14 cellular contexts compared by ENCODE assay signal in genomic region chr5:41418220-41419031, GRCh38.
DNase-seq lines count a peak whose midpoint lies in the region; ATAC-seq and TF ChIP-seq lines count a peak whose summit lies in the region.
"Had no signal": no experiment of that assay in that cellular context is flagged by ENCODE, and none has a peak within 500 bp of the region (broad histone marks: within the 10 kb centered on the region; RNA-seq: fewer than 3 reads in every experiment).

No MANE protein-coding gene starts in this region.

- no peaks in the 10 kb centered on the region for H3K27me3 ChIP-seq in smooth muscle cell (ENCODE audit: low read depth)
- H3K27me3 ChIP-seq: esophagus muscularis mucosa had no signal

- 77% methylated on average over 2 of the region's 2 CpGs for WGBS in smooth muscle cell (ENCODE audit: low lambda C conversion rate)

- no peak for TF ChIP-seq CTCF in smooth muscle cell (IDR thresholded peaks at IDR 0.05; ENCODE audit: borderline replicate concordance, insufficient read depth, poor library complexity, severe bottlenecking)

- ATAC-seq in left ventricle myocardium superior = peak; percentile 63
- ATAC-seq in HG03196 (IDR thresholded peaks at IDR 0.05; ENCODE audit: unreplicated experiment) = no peak

- no peak overlapping the region for H3K27ac ChIP-seq in smooth muscle cell (ENCODE audit: low read depth)
- H3K27ac ChIP-seq: esophagus muscularis mucosa, SK-N-MC, WERI-Rb-1 had no signal

- H3K79me2 ChIP-seq in smooth muscle cell (ENCODE audit: low read depth) = no peaks in the 10 kb centered on the region

- H3K4me1 ChIP-seq in smooth muscle cell (ENCODE audit: low read depth) = no peaks in the 10 kb centered on the region

- no peak overlapping the region for H3K4me2 ChIP-seq in smooth muscle cell

- H3K36me3 ChIP-seq in smooth muscle cell (ENCODE audit: low read depth) = no peaks in the 10 kb centered on the region
- H3K36me3 ChIP-seq: esophagus muscularis mucosa, WERI-Rb-1 had no signal

- no peaks in the 10 kb centered on the region for H3K9me3 ChIP-seq in smooth muscle cell (replicated peaks; ENCODE audit: low read depth)
- H3K9me3 ChIP-seq: esophagus muscularis mucosa had no signal

- H3K9ac ChIP-seq in smooth muscle cell (ENCODE audit: low read depth) = no peak overlapping the region

- no peaks in the 10 kb centered on the region for H4K20me1 ChIP-seq in smooth muscle cell (ENCODE audit: low read depth)

- H2AFZ ChIP-seq in smooth muscle cell (ENCODE audit: low read depth) = peak overlapping the region; percentile 29

- no peaks in the 10 kb centered on the region for H3F3A ChIP-seq in smooth muscle cell (ENCODE audit: low read depth)

- no peak overlapping the region for H3K4me3 ChIP-seq in smooth muscle cell
- H3K4me3 ChIP-seq: esophagus muscularis mucosa, SK-N-MC had no signal

- intact Hi-C loops in left ventricle myocardium superior (cut with micrococcal nuclease) = no loop called here

- DNase-seq in HCEC 1CT (peak; percentile 83), SW 1271 (lab: John Stamatoyannopoulos, UW) (peak; percentile 40 to 71), left ventricle myocardium superior (peak; percentile 32), smooth muscle cell (lab: John Stamatoyannopoulos, UW; ENCODE audit: unreplicated experiment) (no peak), NCI-H1694 (lab: John Stamatoyannopoulos, UW) (no peak), NCI-H1048 (lab: John Stamatoyannopoulos, UW) (no peak)
- DNase-seq: activated naive CD4-positive, alpha-beta T cell treated with anti-CD3 and anti-CD28 coated beads, Interleukin-2, amount 50 U/mL, for 16 hours; Calu3; NCI-H187 treated with DMSO at 0.1 percent for 48 hours; NCI-H82; WERI-Rb-1 had no signal

Comparison
In these comparisons a context has a peak if more than half of its experiments do, and no peak if none do; other contexts are left out.
1. DNase-seq: peak in HCEC 1CT (single experiment), SW 1271 (2 of 2) and left ventricle myocardium superior (single experiment); none in smooth muscle cell (single experiment), NCI-H1694 (single experiment) and NCI-H1048 (single experiment).